In the genomic region with DNA sequence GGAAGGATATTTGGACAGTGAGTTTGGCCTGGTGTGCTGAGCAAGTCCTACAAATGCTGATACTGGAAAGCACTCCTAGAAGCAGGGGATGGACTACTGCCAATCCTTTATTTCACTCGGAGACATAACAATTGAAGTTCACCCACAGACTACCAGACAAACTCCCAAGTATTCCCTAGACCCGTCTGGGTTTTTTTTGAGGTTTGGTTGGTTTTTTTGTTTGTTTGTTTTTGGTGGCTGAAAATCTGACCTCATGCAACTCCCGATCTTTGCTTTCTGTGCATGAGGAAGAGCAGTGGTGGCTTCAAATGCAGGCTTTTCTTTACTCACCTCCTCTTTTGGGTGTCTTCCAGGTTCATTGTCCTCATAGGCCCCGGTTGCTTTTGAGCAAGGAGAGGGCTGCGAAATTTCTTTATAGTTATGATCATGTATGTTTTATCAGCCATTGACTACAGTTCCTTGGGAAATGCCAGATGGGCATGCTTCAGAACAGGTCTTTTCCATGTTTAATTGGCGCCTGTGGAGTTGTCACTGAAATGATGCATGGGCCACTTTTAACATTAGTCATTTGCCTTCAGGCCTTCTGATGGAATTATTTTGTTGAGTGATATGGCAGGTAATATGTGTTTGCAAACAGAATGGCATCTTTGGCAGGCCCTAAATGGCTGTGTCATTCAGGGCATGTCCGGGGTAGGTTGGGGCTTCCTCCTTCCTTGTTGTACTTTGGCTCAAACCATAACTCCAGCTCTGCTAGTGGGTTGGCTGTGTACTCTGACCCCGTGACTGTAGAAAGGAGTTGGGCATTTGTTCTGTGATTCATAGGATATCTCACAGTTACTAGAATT, we compare ENCODE assay signal across 8 cellular contexts. TPM values are rescaled to one million over a fixed set of nuclear protein-coding genes. Genes with fewer than 3 reads are reported as not detected.
DNase-seq lines count a peak whose midpoint lies in the region; ATAC-seq and TF ChIP-seq lines count a peak whose summit lies in the region.

No MANE protein-coding gene starts in this region.

- peaks cover 31% of the 10 kb centered on the region for H3K4me1 Mint-ChIP-seq in Calu3 (ENCODE audit: low read depth, unreplicated experiment)
- peaks cover 67% of the 10 kb centered on the region for H3K4me1 Mint-ChIP-seq in activated CD8-positive, alpha-beta T cell treated with anti-CD3 and anti-CD28 coated beads for 36 hours (ENCODE audit: low read depth)
- H3K4me1 Mint-ChIP-seq in mesothelial cell of epicardium, result peaks cover 30% of the 10 kb centered on the region

- intact Hi-C loops in Calu3 (cut with micrococcal nuclease; ENCODE audit: unreplicated experiment), result no loop called here
- intact Hi-C loops in activated CD8-positive, alpha-beta T cell treated with anti-CD3 and anti-CD28 coated beads for 36 hours (cut with micrococcal nuclease), result no loop called here

- H3K27me3 Mint-ChIP-seq in Calu3 (ENCODE audit: unreplicated experiment) (no peaks in the 10 kb centered on the region), mesothelial cell of epicardium (ENCODE audit: low read depth) (no peaks in the 10 kb centered on the region)
- no peaks in the 10 kb centered on the region for H3K27me3 Mint-ChIP-seq in activated CD8-positive, alpha-beta T cell treated with anti-CD3 and anti-CD28 coated beads for 36 hours

- CTCF ChIA-PET in Calu3 (lab: Charles Lee), result interaction anchor here (0.6 to 1.1 kb wide), 6 partner anchors 10 to 801 kb away, joined by 3 to 5 read pairs (median 4); no protein-coding TSS in a partner anchor
- CTCF ChIA-PET in activated CD8-positive, alpha-beta T cell treated with anti-CD3 and anti-CD28 coated beads for 36 hours (lab: Charles Lee), result interaction anchor here (0.9 to 1.0 kb wide), 4 partner anchors 23 to 291 kb away, joined by 3 to 5 read pairs (median 4); no protein-coding TSS in a partner anchor

- H3K27ac Mint-ChIP-seq in Calu3 (ENCODE audit: unreplicated experiment), result peak overlapping the region; percentile 93
- H3K27ac Mint-ChIP-seq in activated CD8-positive, alpha-beta T cell treated with anti-CD3 and anti-CD28 coated beads for 36 hours, result peak overlapping the region; percentile 100
- H3K27ac Mint-ChIP-seq in mesothelial cell of epicardium, result no peak overlapping the region

- BruUV-seq in Calu3 (replicated peaks; lab: Mats Ljungman, UMichigan), result TSS peak; percentile 52

- TF ChIP-seq CTCF in Calu3 (IDR thresholded peaks at IDR 0.05; ENCODE audit: unreplicated experiment) (no peak), mesothelial cell of epicardium (IDR thresholded peaks at IDR 0.05; ENCODE audit: unreplicated experiment) (no peak)
- no peak for TF ChIP-seq CTCF in activated CD8-positive, alpha-beta T cell treated with anti-CD3 and anti-CD28 coated beads for 36 hours (IDR thresholded peaks at IDR 0.05)

- DNase-seq in Calu3 (peak; percentile 78), mesothelial cell of epicardium (ENCODE audit: low spot score in 2 of 2, unreplicated experiment in 2 of 2) (no peak), anterior cingulate cortex (lab: John Stamatoyannopoulos, UW) (no peak), NCI-H774 (lab: John Stamatoyannopoulos, UW) (no peak)
- peak; percentile 68 for DNase-seq in activated CD8-positive, alpha-beta T cell treated with anti-CD3 and anti-CD28 coated beads for 36 hours

- peaks cover 32% of the 10 kb centered on the region for H3K36me3 Mint-ChIP-seq in Calu3 (ENCODE audit: insufficient read depth, unreplicated experiment)
- peaks cover 22% of the 10 kb centered on the region for H3K36me3 Mint-ChIP-seq in activated CD8-positive, alpha-beta T cell treated with anti-CD3 and anti-CD28 coated beads for 36 hours (ENCODE audit: low read depth)
- no peaks in the 10 kb centered on the region for H3K36me3 Mint-ChIP-seq in mesothelial cell of epicardium

- POLR2A ChIA-PET in activated CD8-positive, alpha-beta T cell treated with anti-CD3 and anti-CD28 coated beads for 36 hours (lab: Charles Lee), result interaction anchor here (0.7 to 1.2 kb wide), 5 partner anchors 9 to 303 kb away, joined by 3 to 5 read pairs (median 3); a partner anchor contains a TSS

- peak overlapping the region; percentile 88 for H3K4me3 Mint-ChIP-seq in Calu3 (ENCODE audit: low read depth, unreplicated experiment)
- peak overlapping the region; percentile 86 for H3K4me3 Mint-ChIP-seq in activated CD8-positive, alpha-beta T cell treated with anti-CD3 and anti-CD28 coated beads for 36 hours
- H3K4me3 Mint-ChIP-seq in mesothelial cell of epicardium, result peak overlapping the region; percentile 84

- H3K9me3 Mint-ChIP-seq in Calu3 (ENCODE audit: low read depth, unreplicated experiment) (no peaks in the 10 kb centered on the region), mesothelial cell of epicardium (no peaks in the 10 kb centered on the region)
- H3K9me3 Mint-ChIP-seq in activated CD8-positive, alpha-beta T cell treated with anti-CD3 and anti-CD28 coated beads for 36 hours, result no peaks in the 10 kb centered on the region

- ATAC-seq in HG03342 (IDR thresholded peaks at IDR 0.05; ENCODE audit: unreplicated experiment) (peak; percentile 18), HG03108 (IDR thresholded peaks at IDR 0.05; ENCODE audit: unreplicated experiment) (no peak), HG03571 (IDR thresholded peaks at IDR 0.05; ENCODE audit: unreplicated experiment) (no peak)
- ATAC-seq in activated CD8-positive, alpha-beta T cell treated with anti-CD3 and anti-CD28 coated beads for 36 hours, result peak; percentile 31

RNA-seq across cellular contexts. Expression of a gene that starts 1.9 kb away (rescaled TPM):
- total RNA-seq in Calu3 (2022), result 7.9 and 12.2 TPM in 2 replicates
- 10 to 100 TPM; 10.8 to 11.4 TPM for total RNA-seq in activated CD8-positive, alpha-beta T cell treated with anti-CD3 and anti-CD28 coated beads for 36 hours
- total RNA-seq in mesothelial cell of epicardium, result 3.9 to 4.7 TPM (median 4.0 TPM) in 3 replicates

Comparison
In these comparisons a context has a peak if more than half of its experiments do, and no peak if none do; other contexts are left out.
1. DNase-seq: peak in Calu3 (single experiment) and activated CD8-positive, alpha-beta T cell treated with anti-CD3 and anti-CD28 coated beads for 36 hours (single experiment); none in mesothelial cell of epicardium (0 of 2), anterior cingulate cortex (0 of 58) and NCI-H774 (single experiment).
2. ATAC-seq: peak in HG03342 (single experiment) and activated CD8-positive, alpha-beta T cell treated with anti-CD3 and anti-CD28 coated beads for 36 hours (single experiment); none in HG03108 (single experiment) and HG03571 (single experiment).
3. Peak in every context shown above with its lines, with median percentiles within 50 percentile points of each other: H3K4me3 Mint-ChIP-seq.